Comparison of ENCODE assay signal across 23 cellular contexts in the genomic region with DNA sequence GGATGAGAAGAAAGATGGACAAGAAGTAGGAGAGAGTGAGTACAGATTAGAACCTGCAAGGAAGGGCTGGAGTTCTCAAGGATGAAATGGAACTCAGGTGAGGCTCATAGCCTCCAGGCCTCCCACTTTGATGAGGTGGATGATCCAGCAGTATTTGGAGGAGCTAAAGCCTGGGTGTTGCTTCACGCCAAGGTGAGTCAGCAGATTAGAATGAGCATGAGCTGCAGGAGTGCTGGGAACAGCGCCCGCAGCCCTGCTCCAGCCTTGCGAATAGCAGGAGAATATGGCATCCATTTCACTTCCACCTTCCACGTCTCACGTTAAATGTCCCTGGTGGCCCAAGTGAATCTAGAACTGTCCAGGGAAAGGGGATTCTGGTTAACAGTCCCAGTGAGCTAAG.
A peak's percentile ranks its signal among the peaks of the same experiment; 100 is the strongest.
DNase-seq lines count a peak whose midpoint lies in the region; ATAC-seq, FAIRE-seq and TF ChIP-seq lines count a peak whose summit lies in the region.
"Had no signal": no experiment of that assay in that cellular context is flagged by ENCODE, and none has a peak within 500 bp of the region (broad histone marks: within the 10 kb centered on the region; RNA-seq: fewer than 3 reads in every experiment).

No MANE protein-coding gene starts in this region.

- H3K79me2 ChIP-seq in PC-9 (ENCODE audit: low read depth) = no peaks in the 10 kb centered on the region

- no peak for TF ChIP-seq POLR2A in H54 (IDR thresholded peaks at IDR 0.05; ENCODE audit: low read depth, low read length)

- peaks cover 37% of the 10 kb centered on the region for H3K27me3 Mint-ChIP-seq in endodermal cell (ENCODE audit: insufficient read depth)

- H3K27me3 ChIP-seq in PC-9 (ENCODE audit: insufficient read depth, low read depth) = peaks cover 17% of the 10 kb centered on the region
- H3K27me3 ChIP-seq in endodermal cell (ENCODE audit: control insufficient read depth, insufficient read depth, low read length, poor library complexity, severe bottlenecking) = no peaks in the 10 kb centered on the region
- H3K27me3 ChIP-seq: esophagus muscularis mucosa, neutrophil had no signal

- no peak overlapping the region for H3K9ac ChIP-seq in endodermal cell (ENCODE audit: extremely low read depth, low read length, poor library complexity, severe bottlenecking)
- H3K9ac ChIP-seq: KMS-11 had no signal

- H3K4me3 ChIP-seq in PC-9 (no peak overlapping the region), endodermal cell (ENCODE audit: low read length) (no peak overlapping the region)
- H3K4me3 ChIP-seq: esophagus muscularis mucosa, SK-N-MC had no signal

- ATAC-seq in left ventricle myocardium superior (no peak), GM18867 (IDR thresholded peaks at IDR 0.05; ENCODE audit: unreplicated experiment) (no peak)
- ATAC-seq: activated T-helper 17 cell treated with anti-CD3 and anti-CD28 coated beads, Interleukin-2, amount 50 U/mL, for 72 hours had no signal

- no peaks in the 10 kb centered on the region for H3F3A ChIP-seq in PC-9 (ENCODE audit: insufficient read depth, low read depth)

- H3K9me2 ChIP-seq in PC-9 (ENCODE audit: insufficient read depth) = no peaks in the 10 kb centered on the region

- H3K4me2 ChIP-seq in PC-9 = no peak overlapping the region
- H3K4me2 ChIP-seq: KMS-11 had no signal

- no peaks in the 10 kb centered on the region for H3K4me1 Mint-ChIP-seq in endodermal cell
- H3K4me1 Mint-ChIP-seq: activated T-helper 17 cell treated with anti-CD3 and anti-CD28 coated beads, Interleukin-2, amount 50 U/mL, for 72 hours had no signal

- no peak overlapping the region for H3K4me3 Mint-ChIP-seq in endodermal cell
- H3K4me3 Mint-ChIP-seq: activated naive CD8-positive, alpha-beta T cell; activated T-helper 17 cell treated with anti-CD3 and anti-CD28 coated beads, Interleukin-2, amount 50 U/mL, for 72 hours had no signal

- 95 to 100% methylated on average over 3 to 6 of the region's 6 CpGs for WGBS in endodermal cell (ENCODE audit: insufficient coverage in 1 of 2, insufficient read length in 1 of 2), 2 experiments

- H3K9me3 ChIP-seq in PC-9 (ENCODE audit: insufficient read depth, low read depth) = no peaks in the 10 kb centered on the region
- H3K9me3 ChIP-seq in endodermal cell (ENCODE audit: control insufficient read depth, low read length) = no peaks in the 10 kb centered on the region
- H3K9me3 ChIP-seq: esophagus muscularis mucosa, neutrophil had no signal

- CTCF ChIA-PET in PC-9 (lab: Charles Lee) = no interaction called here

- no TSS peak for BruUV-seq in PC-9 (replicated peaks; lab: Mats Ljungman, UMichigan)

- no peak overlapping the region for H3K27ac ChIP-seq in PC-9
- no peak overlapping the region for H3K27ac ChIP-seq in endodermal cell (ENCODE audit: low read depth, low read length)
- H3K27ac ChIP-seq: esophagus muscularis mucosa, KMS-11, neutrophil, SK-N-MC had no signal

- H3K27ac Mint-ChIP-seq in endodermal cell = no peak overlapping the region
- H3K27ac Mint-ChIP-seq: activated naive CD8-positive, alpha-beta T cell; activated T-helper 17 cell treated with anti-CD3 and anti-CD28 coated beads, Interleukin-2, amount 50 U/mL, for 72 hours had no signal

- no peaks in the 10 kb centered on the region for H4K20me1 ChIP-seq in PC-9 (ENCODE audit: insufficient read depth)

- H3K9me3 Mint-ChIP-seq in endodermal cell = peaks cover 15% of the 10 kb centered on the region
- H3K9me3 Mint-ChIP-seq: activated T-helper 17 cell treated with anti-CD3 and anti-CD28 coated beads, Interleukin-2, amount 50 U/mL, for 72 hours had no signal

- intact Hi-C loops in PC-9 (cut with micrococcal nuclease; ENCODE audit: unreplicated experiment) = no loop called here
- intact Hi-C loops in left ventricle myocardium superior (cut with micrococcal nuclease) = no loop called here

- DNase-seq in H54 (ENCODE audit: insufficient read length, low spot score) = peak; percentile 26
- peak; percentile 10 to 56 for DNase-seq in PC-9
- DNase-seq in endodermal cell = peak; percentile 66
- DNase-seq in urothelium cell line (ENCODE audit: low spot score) = peak; percentile 83
- DNase-seq in left ventricle myocardium superior = no peak
- DNase-seq in DMS153 treated with DMSO at 0.1 percent for 48 hours (lab: John Stamatoyannopoulos, UW; ENCODE audit: unreplicated experiment) = no peak
- DNase-seq: activated CD4-positive, alpha-beta T cell treated with anti-CD3 and anti-CD28 coated beads, Interleukin-2, amount 50 U/mL, for 4 hours; activated CD8-positive, alpha-beta memory T cell treated with anti-CD3 and anti-CD28 coated beads, Interleukin-2, amount 50 U/mL, for 4 hours; effector CD8-positive, alpha-beta T cell; H7; kidney glomerular epithelial cell; NCI-H187 treated with DMSO at 0.1 percent for 48 hours; NCI-H2227 treated with DMSO at 0.1 percent for 48 hours; NCI-H82; stimulated activated CD4-positive, alpha-beta T cell treated with anti-CD3 and anti-CD28 coated beads, Interleukin-2, amount 100 ng/mL, for 48 hours; stimulated activated naive CD4-positive, alpha-beta T cell treated with Interleukin-2 at 50 U/mL for 16 hours had no signal

- H3K36me3 ChIP-seq in PC-9 (ENCODE audit: low read depth) = no peaks in the 10 kb centered on the region
- H3K36me3 ChIP-seq in endodermal cell (ENCODE audit: control insufficient read depth, insufficient read depth, low read length) = no peaks in the 10 kb centered on the region
- H3K36me3 ChIP-seq: esophagus muscularis mucosa, neutrophil had no signal

- FAIRE-seq in H54 (lab: Jason Lieb, UNC) = peak; percentile 83
- no peak for FAIRE-seq in urothelium cell line (lab: Jason Lieb, UNC)

- no peak overlapping the region for H2AFZ ChIP-seq in PC-9

- POLR2A ChIA-PET in PC-9 (lab: Charles Lee; ENCODE audit: unreplicated experiment) = no interaction called here

- H3K36me3 Mint-ChIP-seq in endodermal cell (ENCODE audit: low read depth) = no peaks in the 10 kb centered on the region

- H3K4me1 ChIP-seq in PC-9 (replicated peaks; ENCODE audit: insufficient read depth) = no peaks in the 10 kb centered on the region
- no peaks in the 10 kb centered on the region for H3K4me1 ChIP-seq in endodermal cell (ENCODE audit: control insufficient read depth, insufficient read depth, low read length)
- H3K4me1 ChIP-seq: esophagus muscularis mucosa had no signal

- TF ChIP-seq CTCF in PC-9 (conservative IDR thresholded peaks at IDR 0.05) = no peak
- TF ChIP-seq CTCF in endodermal cell (conservative IDR thresholded peaks at IDR 0.05) = no peak

Comparison
In these comparisons a context has a peak if more than half of its experiments do, and no peak if none do; other contexts are left out.
1. DNase-seq: peak in H54 (single experiment), PC-9 (2 of 2), endodermal cell (single experiment) and urothelium cell line (single experiment); none in left ventricle myocardium superior (single experiment) and DMS153 treated with DMSO at 0.1 percent for 48 hours (single experiment).